Comparison of ENCODE assay signal across 8 cellular contexts in the genomic region with DNA sequence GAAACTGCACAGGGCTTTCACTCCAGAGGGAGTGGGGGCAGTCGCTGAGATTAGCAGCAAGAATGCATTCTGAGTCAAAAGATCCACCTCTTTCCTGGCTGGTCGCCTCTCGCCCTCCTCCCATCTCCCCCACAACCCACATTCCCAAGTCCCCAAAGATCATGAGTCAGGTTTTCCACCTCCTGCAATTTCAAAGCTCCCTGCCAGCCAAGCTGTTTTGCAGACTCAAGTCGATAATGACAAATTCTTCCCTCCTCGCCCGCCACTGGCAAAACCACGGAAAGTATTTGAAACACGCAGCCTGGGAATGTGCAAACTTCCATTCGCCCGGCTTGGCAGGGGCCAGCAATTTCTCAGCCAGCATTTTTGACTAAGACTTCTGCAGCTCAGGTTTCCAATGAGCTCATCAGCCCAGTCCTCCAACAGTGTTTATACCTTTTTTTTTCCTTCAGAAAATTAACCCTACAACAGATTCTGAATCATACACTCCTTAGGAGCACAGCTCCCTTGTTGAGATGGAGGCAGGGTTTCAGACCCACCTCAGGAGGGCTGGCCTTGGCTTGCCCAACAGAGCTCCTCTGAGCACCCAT.
A peak's percentile ranks its signal among the peaks of the same experiment; 100 is the strongest.
DNase-seq lines count a peak whose midpoint lies in the region; ATAC-seq and TF ChIP-seq lines count a peak whose summit lies in the region.

No MANE protein-coding gene starts in this region.

- no peak for ATAC-seq in HG02759 (IDR thresholded peaks at IDR 0.05; ENCODE audit: unreplicated experiment)
- no peak for ATAC-seq in natural killer cell treated with Interleukin-12 subunit alpha and Interleukin-12 subunit beta and Interleukin-15 and Interleukin-18, amount 100 ng/mL, for 72 hours

- no peak overlapping the region for H3K4me3 Mint-ChIP-seq in natural killer cell treated with Interleukin-12 subunit alpha and Interleukin-12 subunit beta and Interleukin-15 and Interleukin-18, amount 100 ng/mL, for 72 hours

- no peak overlapping the region for H3K27ac Mint-ChIP-seq in natural killer cell treated with Interleukin-12 subunit alpha and Interleukin-12 subunit beta and Interleukin-15 and Interleukin-18, amount 100 ng/mL, for 72 hours

- no peaks in the 10 kb centered on the region for H3K36me3 Mint-ChIP-seq in natural killer cell treated with Interleukin-12 subunit alpha and Interleukin-12 subunit beta and Interleukin-15 and Interleukin-18, amount 100 ng/mL, for 72 hours

- DNase-seq in A172 (ENCODE audit: low spot score), result peak; percentile 99
- DNase-seq in cerebellar cortex (ENCODE audit: low spot score), result peak; percentile 94
- peak; percentile 100 for DNase-seq in kidney tubule cell (ENCODE audit: low spot score)
- peak; percentile 71 for DNase-seq in superior temporal gyrus (ENCODE audit: extremely low spot score)
- no peak for DNase-seq in NOMO-1 treated with dmso at 0.1 percent for 144 hours (lab: John Stamatoyannopoulos, UW; ENCODE audit: unreplicated experiment)
- no peak for DNase-seq in natural killer cell treated with Interleukin-12 subunit alpha and Interleukin-12 subunit beta and Interleukin-15 and Interleukin-18, amount 100 ng/mL, for 72 hours (ENCODE audit: low spot score)

- peak; percentile 19; the same call in 1 of the 2 replicates for TF ChIP-seq RAD21 in Ishikawa (IDR thresholded peaks at IDR 0.05; ENCODE audit: low read depth)

- peaks cover 5 to 7% of the 10 kb centered on the region in 2 donors for H3K27me3 Mint-ChIP-seq in natural killer cell treated with Interleukin-12 subunit alpha and Interleukin-12 subunit beta and Interleukin-15 and Interleukin-18, amount 100 ng/mL, for 72 hours

- TF ChIP-seq EP300 in Ishikawa (IDR thresholded peaks at IDR 0.05; ENCODE audit: borderline replicate concordance), result peak; percentile 99

- no peaks in the 10 kb centered on the region for H3K4me1 Mint-ChIP-seq in natural killer cell treated with Interleukin-12 subunit alpha and Interleukin-12 subunit beta and Interleukin-15 and Interleukin-18, amount 100 ng/mL, for 72 hours (ENCODE audit: low read depth in 2 of 2)

- no peaks in the 10 kb centered on the region for H3K9me3 Mint-ChIP-seq in natural killer cell treated with Interleukin-12 subunit alpha and Interleukin-12 subunit beta and Interleukin-15 and Interleukin-18, amount 100 ng/mL, for 72 hours

TF ChIP-seq in Ishikawa, 13 proteins besides CTCF, POLR2A, EP300 and RAD21:
- peak; percentile 49 for TF ChIP-seq EGR1 (IDR thresholded peaks at IDR 0.05)
- peak; percentile 98 for TF ChIP-seq FOXM1 (IDR thresholded peaks at IDR 0.05; ENCODE audit: borderline replicate concordance, low read depth)
- TF ChIP-seq ZBTB7A (IDR thresholded peaks at IDR 0.05; ENCODE audit: low read depth), result no peak
- peak; percentile 100 for TF ChIP-seq NFIC (IDR thresholded peaks at IDR 0.05)
- TF ChIP-seq CEBPB (IDR thresholded peaks at IDR 0.05), result peak; percentile 83
- peak; percentile 56; the same call in 1 of the 2 replicates for TF ChIP-seq CREB1 (IDR thresholded peaks at IDR 0.05; ENCODE audit: low read depth)
- TF ChIP-seq TEAD4 (IDR thresholded peaks at IDR 0.05), result peak; percentile 100
- TF ChIP-seq, protein P1, sequence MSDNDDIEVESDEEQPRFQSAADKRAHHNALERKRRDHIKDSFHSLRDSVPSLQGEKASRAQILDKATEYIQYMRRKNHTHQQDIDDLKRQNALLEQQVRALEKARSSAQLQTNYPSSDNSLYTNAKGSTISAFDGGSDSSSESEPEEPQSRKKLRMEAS (IDR thresholded peaks at IDR 0.05), result peak; percentile 83; the same call in 1 of the 2 replicates
- peak; percentile 68; the same call in 1 of the 2 replicates for TF ChIP-seq YY1 (IDR thresholded peaks at IDR 0.05; ENCODE audit: low read depth)
- peak; percentile 100 for TF ChIP-seq TCF12 (IDR thresholded peaks at IDR 0.05; ENCODE audit: low read depth)
- TF ChIP-seq, protein P2, sequence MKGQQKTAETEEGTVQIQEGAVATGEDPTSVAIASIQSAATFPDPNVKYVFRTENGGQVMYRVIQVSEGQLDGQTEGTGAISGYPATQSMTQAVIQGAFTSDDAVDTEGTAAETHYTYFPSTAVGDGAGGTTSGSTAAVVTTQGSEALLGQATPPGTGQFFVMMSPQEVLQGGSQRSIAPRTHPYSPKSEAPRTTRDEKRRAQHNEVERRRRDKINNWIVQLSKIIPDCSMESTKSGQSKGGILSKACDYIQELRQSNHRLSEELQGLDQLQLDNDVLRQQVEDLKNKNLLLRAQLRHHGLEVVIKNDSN (IDR thresholded peaks at IDR 0.05), result no peak
- no peak for TF ChIP-seq TAF1 (IDR thresholded peaks at IDR 0.05; ENCODE audit: low read depth)
- TF ChIP-seq, protein P3, sequence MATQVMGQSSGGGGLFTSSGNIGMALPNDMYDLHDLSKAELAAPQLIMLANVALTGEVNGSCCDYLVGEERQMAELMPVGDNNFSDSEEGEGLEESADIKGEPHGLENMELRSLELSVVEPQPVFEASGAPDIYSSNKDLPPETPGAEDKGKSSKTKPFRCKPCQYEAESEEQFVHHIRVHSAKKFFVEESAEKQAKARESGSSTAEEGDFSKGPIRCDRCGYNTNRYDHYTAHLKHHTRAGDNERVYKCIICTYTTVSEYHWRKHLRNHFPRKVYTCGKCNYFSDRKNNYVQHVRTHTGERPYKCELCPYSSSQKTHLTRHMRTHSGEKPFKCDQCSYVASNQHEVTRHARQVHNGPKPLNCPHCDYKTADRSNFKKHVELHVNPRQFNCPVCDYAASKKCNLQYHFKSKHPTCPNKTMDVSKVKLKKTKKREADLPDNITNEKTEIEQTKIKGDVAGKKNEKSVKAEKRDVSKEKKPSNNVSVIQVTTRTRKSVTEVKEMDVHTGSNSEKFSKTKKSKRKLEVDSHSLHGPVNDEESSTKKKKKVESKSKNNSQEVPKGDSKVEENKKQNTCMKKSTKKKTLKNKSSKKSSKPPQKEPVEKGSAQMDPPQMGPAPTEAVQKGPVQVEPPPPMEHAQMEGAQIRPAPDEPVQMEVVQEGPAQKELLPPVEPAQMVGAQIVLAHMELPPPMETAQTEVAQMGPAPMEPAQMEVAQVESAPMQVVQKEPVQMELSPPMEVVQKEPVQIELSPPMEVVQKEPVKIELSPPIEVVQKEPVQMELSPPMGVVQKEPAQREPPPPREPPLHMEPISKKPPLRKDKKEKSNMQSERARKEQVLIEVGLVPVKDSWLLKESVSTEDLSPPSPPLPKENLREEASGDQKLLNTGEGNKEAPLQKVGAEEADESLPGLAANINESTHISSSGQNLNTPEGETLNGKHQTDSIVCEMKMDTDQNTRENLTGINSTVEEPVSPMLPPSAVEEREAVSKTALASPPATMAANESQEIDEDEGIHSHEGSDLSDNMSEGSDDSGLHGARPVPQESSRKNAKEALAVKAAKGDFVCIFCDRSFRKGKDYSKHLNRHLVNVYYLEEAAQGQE (IDR thresholded peaks at IDR 0.05; ENCODE audit: low read depth), result 0 out of 2 replicates have a peak, but pooled peaks have one; percentile 24

Comparison
In these comparisons a context has a peak if more than half of its experiments do, and no peak if none do; other contexts are left out.
1. DNase-seq: peak in A172 (single experiment), cerebellar cortex (single experiment), kidney tubule cell (single experiment) and superior temporal gyrus (single experiment); none in NOMO-1 treated with dmso at 0.1 percent for 144 hours (single experiment) and natural killer cell treated with Interleukin-12 subunit alpha and Interleukin-12 subunit beta and Interleukin-15 and Interleukin-18, amount 100 ng/mL, for 72 hours (single experiment).